In the genomic region with DNA sequence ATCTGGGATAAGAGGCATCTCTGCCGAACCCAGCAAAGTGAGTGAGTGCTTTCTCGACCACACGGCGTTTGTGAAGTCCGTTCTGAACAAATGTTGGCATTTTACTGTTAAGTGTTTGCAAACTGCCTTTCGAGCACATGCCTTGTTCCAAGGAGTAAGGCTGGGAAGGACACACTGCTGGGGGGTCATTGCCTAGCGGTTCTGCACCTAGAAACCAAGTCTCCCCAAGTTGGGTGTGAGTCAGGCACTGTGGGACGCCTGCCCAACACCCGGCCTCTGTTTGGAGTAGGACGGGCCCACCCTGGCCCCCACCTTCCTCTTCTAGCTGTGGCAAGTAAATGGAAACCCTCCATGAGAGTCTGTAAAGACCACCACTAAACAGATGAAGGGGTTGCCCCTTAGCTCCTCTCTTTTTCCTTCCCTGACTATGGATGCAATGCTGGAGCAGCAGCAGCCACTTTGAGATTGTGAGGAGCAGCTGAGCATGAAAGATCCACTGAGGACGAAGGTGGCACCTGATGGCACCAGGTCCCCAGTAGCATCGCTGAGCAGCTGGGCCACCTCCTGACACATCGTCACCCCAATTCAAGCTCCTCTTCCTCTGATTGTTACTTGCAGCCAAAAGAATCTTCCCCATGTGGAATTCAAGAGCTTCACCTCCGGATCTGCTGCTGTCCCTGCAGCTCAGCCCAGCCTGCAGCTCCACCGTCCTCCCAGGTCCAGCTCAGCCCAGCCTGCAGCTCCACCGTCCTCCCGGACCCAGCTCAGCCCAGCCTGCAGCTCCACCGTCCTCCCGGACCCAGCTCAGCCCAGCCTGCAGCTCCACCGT, we compare ENCODE assay signal across 15 cellular contexts. TPM values are rescaled to one million over a fixed set of nuclear protein-coding genes. Genes with fewer than 3 reads are reported as not detected.
DNase-seq lines count a peak whose midpoint lies in the region; ATAC-seq and TF ChIP-seq lines count a peak whose summit lies in the region.
"Had no signal": no experiment of that assay in that cellular context is flagged by ENCODE, and none has a peak within 500 bp of the region (broad histone marks: within the 10 kb centered on the region; RNA-seq: fewer than 3 reads in every experiment).

No MANE protein-coding gene starts in this region.

- no peak overlapping the region for H3K4me3 Mint-ChIP-seq in natural killer cell treated with Interleukin-12 subunit alpha and Interleukin-12 subunit beta and Interleukin-15 and Interleukin-18, amount 100 ng/mL, for 72 hours
- no peak overlapping the region for H3K4me3 Mint-ChIP-seq in natural killer cell
- H3K4me3 Mint-ChIP-seq: B cell; CD4-positive, alpha-beta T cell; GM23338; H9 had no signal

- H3K4me1 ChIP-seq in upper lobe of right lung = no peaks in the 10 kb centered on the region

- H3K36me3 ChIP-seq in upper lobe of right lung (no peaks in the 10 kb centered on the region), H7 (replicated peaks; ENCODE audit: control insufficient read depth, insufficient read depth, low read length) (no peaks in the 10 kb centered on the region)

- no peak for TF ChIP-seq CTCF in natural killer cell (IDR thresholded peaks at IDR 0.05)
- TF ChIP-seq CTCF in upper lobe of right lung (IDR thresholded peaks at IDR 0.05) = no peak

- no peak overlapping the region for H3K4me3 ChIP-seq in upper lobe of right lung
- no peak overlapping the region for H3K4me3 ChIP-seq in H7 (ENCODE audit: insufficient read depth, low read depth, low read length)
- H3K4me3 ChIP-seq: GM23338 had no signal

- no peaks in the 10 kb centered on the region for H3K9me3 Mint-ChIP-seq in natural killer cell treated with Interleukin-12 subunit alpha and Interleukin-12 subunit beta and Interleukin-15 and Interleukin-18, amount 100 ng/mL, for 72 hours
- H3K9me3 Mint-ChIP-seq in natural killer cell = no peaks in the 10 kb centered on the region
- H3K9me3 Mint-ChIP-seq: CD4-positive, alpha-beta T cell; GM23338; H9 had no signal

- no peaks in the 10 kb centered on the region for H3K9me3 ChIP-seq in upper lobe of right lung

- H3K27me3 ChIP-seq in upper lobe of right lung (peaks cover 52% of the 10 kb centered on the region), H7 (ENCODE audit: control insufficient read depth, insufficient read depth, low read length) (peaks cover 20% of the 10 kb centered on the region)

- peak; percentile 41 for DNase-seq in natural killer cell treated with Interleukin-12 subunit alpha and Interleukin-12 subunit beta and Interleukin-15 and Interleukin-18, amount 100 ng/mL, for 72 hours (ENCODE audit: low spot score)
- DNase-seq in natural killer cell (no peak), epidermal melanocyte (ENCODE audit: insufficient read length, low spot score) (peak; percentile 0), mesenteric fat pad (ENCODE audit: low spot score) (peak; percentile 37), upper lobe of right lung (peak; percentile 59), NCI-H1048 (lab: John Stamatoyannopoulos, UW) (no peak), H7 (no peak)
- DNase-seq in activated T-cell treated with anti-CD3 and anti-CD28 coated beads, Interleukin-2, amount 50 U/mL, for 48 hours = no peak
- DNase-seq: Calu3; CD4-positive, alpha-beta T cell; DMS 273 treated with DMSO at 0.1 percent for 48 hours; H9 had no signal

- no peaks in the 10 kb centered on the region for H3K4me1 Mint-ChIP-seq in natural killer cell treated with Interleukin-12 subunit alpha and Interleukin-12 subunit beta and Interleukin-15 and Interleukin-18, amount 100 ng/mL, for 72 hours (ENCODE audit: low read depth in 2 of 2)
- H3K4me1 Mint-ChIP-seq in natural killer cell = no peaks in the 10 kb centered on the region
- H3K4me1 Mint-ChIP-seq: B cell had no signal

- intact Hi-C loops in natural killer cell (cut with micrococcal nuclease) (no loop called here), upper lobe of right lung (cut with DNase I) (no loop called here)

- H3K36me3 Mint-ChIP-seq in natural killer cell treated with Interleukin-12 subunit alpha and Interleukin-12 subunit beta and Interleukin-15 and Interleukin-18, amount 100 ng/mL, for 72 hours = no peaks in the 10 kb centered on the region
- no peaks in the 10 kb centered on the region for H3K36me3 Mint-ChIP-seq in natural killer cell

- peaks cover 26 to 37% of the 10 kb centered on the region in 2 donors for H3K27me3 Mint-ChIP-seq in natural killer cell treated with Interleukin-12 subunit alpha and Interleukin-12 subunit beta and Interleukin-15 and Interleukin-18, amount 100 ng/mL, for 72 hours
- peaks cover 28 to 43% of the 10 kb centered on the region in 2 donors for H3K27me3 Mint-ChIP-seq in natural killer cell (ENCODE audit: low read depth in 2 of 2)

- H3K27ac Mint-ChIP-seq in natural killer cell treated with Interleukin-12 subunit alpha and Interleukin-12 subunit beta and Interleukin-15 and Interleukin-18, amount 100 ng/mL, for 72 hours = no peak overlapping the region
- H3K27ac Mint-ChIP-seq in natural killer cell = no peak overlapping the region
- H3K27ac Mint-ChIP-seq: B cell; CD4-positive, alpha-beta T cell; GM23338; H9 had no signal

- ATAC-seq in natural killer cell treated with Interleukin-12 subunit alpha and Interleukin-12 subunit beta and Interleukin-15 and Interleukin-18, amount 100 ng/mL, for 72 hours = no peak
- no peak for ATAC-seq in natural killer cell
- ATAC-seq in upper lobe of right lung = no peak
- ATAC-seq: GM23338 had no signal

- no peak overlapping the region for H3K27ac ChIP-seq in upper lobe of right lung

RNA-seq across cellular contexts. Expression of a gene that starts 6.3 kb away (rescaled TPM):
- total RNA-seq in natural killer cell treated with Interleukin-12 subunit alpha and Interleukin-12 subunit beta and Interleukin-15 and Interleukin-18, amount 100 ng/mL, for 72 hours = not detected
- total RNA-seq in natural killer cell (not detected), mesenteric fat pad (3.0 TPM), upper lobe of right lung (5.2 TPM)
- 0.15 and 0.62 TPM in 2 replicates for total RNA-seq in H7 (2014; rRNA removed; shearing (Covaris generic))
- total RNA-seq: B cell, Daoy had no signal

Comparison
In these comparisons a context has a peak if more than half of its experiments do, and no peak if none do; other contexts are left out.
1. DNase-seq: peak in natural killer cell treated with Interleukin-12 subunit alpha and Interleukin-12 subunit beta and Interleukin-15 and Interleukin-18, amount 100 ng/mL, for 72 hours (single experiment), epidermal melanocyte (single experiment), mesenteric fat pad (single experiment) and upper lobe of right lung (single experiment); none in natural killer cell (single experiment), NCI-H1048 (single experiment), H7 (single experiment) and activated T-cell treated with anti-CD3 and anti-CD28 coated beads, Interleukin-2, amount 50 U/mL, for 48 hours (0 of 2).